In genomic region chr13:34990399-34991224, GRCh38 we compare ENCODE assay signal across 1 cellular context.
TF ChIP-seq lines count a peak whose summit lies in the region.

No MANE protein-coding gene starts in this region.

TF ChIP-seq in HepG2, 621 proteins besides CTCF, POLR2A, EP300 and RAD21 (continued from another document):
- TF ChIP-seq HNF1A (IDR thresholded peaks at IDR 0.05; ENCODE audit: low read depth) (peak; percentile 66), HNF1A (CRISPR knock-in tag; IDR thresholded peaks at IDR 0.05; ENCODE audit: borderline replicate concordance) (peak; percentile 64)
